28 cellular contexts compared by ENCODE assay signal in the genomic region with DNA sequence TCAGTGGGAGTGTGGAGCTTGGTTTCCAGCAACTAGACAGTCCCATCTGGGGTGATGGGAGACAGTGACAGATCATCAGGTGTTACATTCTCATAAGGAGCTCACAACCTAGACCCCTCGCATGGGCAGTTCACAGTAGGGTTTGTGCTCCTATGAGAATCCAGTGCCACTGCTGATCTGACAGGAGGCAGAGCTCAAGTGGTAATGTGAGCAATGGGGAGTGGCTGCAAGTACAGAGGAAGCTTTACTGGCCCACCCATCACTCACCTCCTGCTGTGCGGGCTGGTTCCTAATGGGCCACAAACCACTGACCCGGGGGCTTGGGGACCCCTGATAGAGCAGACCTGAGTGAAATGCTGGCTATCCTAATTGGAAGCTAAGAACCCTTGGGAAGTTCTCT.
"Had no signal": no experiment of that assay in that cellular context is flagged by ENCODE, and none has a peak within 500 bp of the region (broad histone marks: within the 10 kb centered on the region; RNA-seq: fewer than 3 reads in every experiment).

No MANE protein-coding gene starts in this region.

- H3K4me1 ChIP-seq: heart left ventricle, left ventricle myocardium inferior, pancreas, prostate gland, stomach, testis, thyroid gland, transverse colon, upper lobe of left lung, uterus had no signal

- H3K9me3 ChIP-seq: heart left ventricle, left ventricle myocardium inferior, pancreas, prostate gland, stomach, testis, thyroid gland, transverse colon, upper lobe of left lung, uterus had no signal

- H3K36me3 Mint-ChIP-seq: naive B cell; natural killer cell; stimulated activated naive B cell treated with anti-CD40 and anti-IgM and Interleukin-4, amounts not matched to agents 10 μg/mL and 1 μg/mL and 100 μg/mL, for 72 hours had no signal

- ATAC-seq: heart left ventricle; natural killer cell; pancreas; sciatic nerve; stimulated activated naive B cell treated with anti-CD40 and anti-IgM and Interleukin-4, amounts not matched to agents 10 μg/mL and 1 μg/mL and 100 μg/mL, for 72 hours; stimulated activated naive CD8-positive, alpha-beta T cell treated with anti-CD3 and anti-CD28 coated beads, Interleukin-15, Interleukin-2, amounts not matched to agents 100 U/mL and 50 U/mL, for 24 hours had no signal

- H3K27me3 ChIP-seq: heart left ventricle, pancreas, testis, thyroid gland, transverse colon, upper lobe of left lung, uterus had no signal

- H3K9me3 Mint-ChIP-seq: nephron progenitor cell; stimulated activated naive B cell treated with anti-CD40 and anti-IgM and Interleukin-4, amounts not matched to agents 10 μg/mL and 1 μg/mL and 100 μg/mL, for 72 hours had no signal

- H3K4me3 Mint-ChIP-seq: mesothelial cell of epicardium; naive B cell; natural killer cell; nephron progenitor cell; stimulated activated naive B cell treated with anti-CD40 and anti-IgM and Interleukin-4, amounts not matched to agents 10 μg/mL and 1 μg/mL and 100 μg/mL, for 72 hours had no signal

- DNase-seq: heart left ventricle; islet precursor cell; left ventricle myocardium inferior; mesendoderm; naive B cell; natural killer cell; nephron progenitor cell; nucleus accumbens; pancreas; posterior cingulate gyrus; retina; stimulated activated CD4-positive, alpha-beta T cell treated with anti-CD3 and anti-CD28 coated beads, Interleukin-12 subunit alpha, Interleukin-12 subunit beta, amount 100 ng/mL, for 4 hours; stimulated activated CD4-positive, alpha-beta T cell treated with anti-CD3 and anti-CD28 coated beads, Interleukin-15, amount 100 ng/mL, for 24 hours; stimulated activated CD4-positive, alpha-beta T cell treated with anti-CD3 and anti-CD28 coated beads, Interleukin-2, amount 100 ng/mL, for 24 hours; stimulated activated CD4-positive, alpha-beta T cell treated with anti-CD3 and anti-CD28 coated beads, Interleukin-4, amount 100 ng/mL, for 1 hour; stimulated activated naive B cell treated with anti-CD40 and anti-IgM and Interleukin-4, amounts not matched to agents 10 μg/mL and 1 μg/mL and 100 μg/mL, for 72 hours; stimulated activated naive CD8-positive, alpha-beta T cell treated with anti-CD3 and anti-CD28 coated beads, Interleukin-15, Interleukin-2, amounts not matched to agents 100 U/mL and 50 U/mL, for 24 hours; stomach; testis; thyroid gland; transverse colon; upper lobe of left lung; uterus had no signal

- FAIRE-seq: pancreas had no signal

- H3K36me3 ChIP-seq: heart left ventricle, left ventricle myocardium inferior, pancreas, prostate gland, stomach, thyroid gland, transverse colon, upper lobe of left lung, uterus had no signal

- H3K4me3 ChIP-seq: heart left ventricle, left ventricle myocardium inferior, lung, pancreas, prostate gland, skin epidermis, stomach, testis, thyroid gland, transverse colon, upper lobe of left lung, uterus had no signal

- H3K4me1 Mint-ChIP-seq: naive B cell; natural killer cell; stimulated activated naive B cell treated with anti-CD40 and anti-IgM and Interleukin-4, amounts not matched to agents 10 μg/mL and 1 μg/mL and 100 μg/mL, for 72 hours had no signal

- H3K27ac Mint-ChIP-seq: mesothelial cell of epicardium; naive B cell; natural killer cell; nephron progenitor cell; stimulated activated naive B cell treated with anti-CD40 and anti-IgM and Interleukin-4, amounts not matched to agents 10 μg/mL and 1 μg/mL and 100 μg/mL, for 72 hours had no signal
